In the genomic region with DNA sequence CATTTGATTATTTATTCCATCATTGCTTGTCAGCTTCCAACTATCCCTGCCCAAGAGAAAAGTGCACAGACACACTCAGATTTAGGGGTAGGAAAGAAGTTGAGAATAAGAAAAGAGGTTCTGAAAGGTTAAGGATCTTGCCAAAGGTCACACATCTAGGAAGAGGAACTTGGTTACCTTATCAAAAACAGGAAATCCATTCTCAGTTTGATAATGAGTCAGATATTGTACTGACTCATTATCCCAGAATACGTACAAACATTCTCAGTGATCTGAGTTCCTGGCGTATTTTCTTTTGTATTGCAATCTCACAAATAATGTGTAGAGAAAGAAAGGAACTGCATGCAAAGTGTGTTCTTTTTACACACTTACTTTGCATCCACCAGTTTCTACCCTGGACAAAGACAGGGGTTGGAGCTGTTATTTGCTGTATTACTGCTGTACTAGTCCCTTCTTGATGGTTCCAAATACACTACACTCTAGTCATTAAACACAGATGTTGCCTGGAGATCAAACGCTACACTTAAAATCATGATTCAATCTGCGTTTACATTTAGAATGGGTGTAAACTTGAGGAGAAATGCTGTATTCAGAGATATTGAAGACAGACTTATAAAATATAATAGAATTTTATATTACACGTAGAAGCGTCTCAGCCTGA, we compare ENCODE assay signal across 14 cellular contexts.
A peak's percentile ranks its signal among the peaks of the same experiment; 100 is the strongest.
DNase-seq lines count a peak whose midpoint lies in the region; ATAC-seq, FAIRE-seq and TF ChIP-seq lines count a peak whose summit lies in the region.
"Had no signal": no experiment of that assay in that cellular context is flagged by ENCODE, and none has a peak within 500 bp of the region (broad histone marks: within the 10 kb centered on the region; RNA-seq: fewer than 3 reads in every experiment).

No MANE protein-coding gene starts in this region.

- H3K4me3 ChIP-seq in astrocyte (ENCODE audit: insufficient read depth, low read depth, low read length): no peak overlapping the region
- no peak overlapping the region for H3K4me3 ChIP-seq in CD4-positive, alpha-beta memory T cell (ENCODE audit: low read length in 2 of 2)
- H3K4me3 ChIP-seq: PC-9, testis had no signal

- CTCF ChIA-PET in CD4-positive, alpha-beta memory T cell (lab: Charles Lee; ENCODE audit: partially characterized antibody): no interaction called here

- no peaks in the 10 kb centered on the region for H3K4me1 Mint-ChIP-seq in astrocyte (ENCODE audit: low read depth, unreplicated experiment)
- peaks cover 0 to 2% (median 0%) of the 10 kb centered on the region in 4 donors for H3K4me1 Mint-ChIP-seq in CD4-positive, alpha-beta memory T cell

- H3K9me3 Mint-ChIP-seq in astrocyte (ENCODE audit: unreplicated experiment): no peaks in the 10 kb centered on the region
- H3K9me3 Mint-ChIP-seq in CD4-positive, alpha-beta memory T cell: peaks cover 0 to 2% (median 0%) of the 10 kb centered on the region in 8 donors

- no peak for ATAC-seq in HG03354 (IDR thresholded peaks at IDR 0.05; ENCODE audit: poor library complexity, severe bottlenecking, unreplicated experiment)

- no peak for FAIRE-seq in astrocyte (lab: Jason Lieb, UNC)

- H3K27me3 Mint-ChIP-seq in astrocyte (ENCODE audit: low read depth, unreplicated experiment): no peaks in the 10 kb centered on the region
- no peaks in the 10 kb centered on the region for H3K27me3 Mint-ChIP-seq in CD4-positive, alpha-beta memory T cell

- no peaks in the 10 kb centered on the region for H3K36me3 ChIP-seq in astrocyte (ENCODE audit: insufficient read depth, low read length)
- no peaks in the 10 kb centered on the region for H3K36me3 ChIP-seq in CD4-positive, alpha-beta memory T cell (ENCODE audit: insufficient read depth, low read length)

- POLR2A ChIA-PET in CD4-positive, alpha-beta memory T cell (lab: Charles Lee; ENCODE audit: partially characterized antibody): no interaction called here

- DNase-seq in CD1c-positive myeloid dendritic cell (ENCODE audit: extremely low spot score) (peak; percentile 89), LHCN-M2 (ENCODE audit: low read depth) (peak; percentile 30), astrocyte (ENCODE audit: low read depth) (peak; percentile 52), kidney tubule cell (ENCODE audit: low spot score) (peak; percentile 31), EL (no peak)
- no peak for DNase-seq in CD4-positive, alpha-beta memory T cell
- DNase-seq in stimulated activated CD4-positive, alpha-beta T cell treated with anti-CD3 and anti-CD28 coated beads, Interleukin-12 subunit alpha, Interleukin-12 subunit beta, amount 100 ng/mL, for 4 hours: no peak
- DNase-seq: Karpas-422; NCI-H1694; NCI-H446; PC-9; stimulated activated CD4-positive, alpha-beta T cell treated with anti-CD3 and anti-CD28 coated beads, Interleukin-2, amount 100 ng/mL, for 24 hours; testis had no signal

- H3K27me3 ChIP-seq in astrocyte (ENCODE audit: insufficient read depth, low read length): no peaks in the 10 kb centered on the region
- H3K27me3 ChIP-seq in CD4-positive, alpha-beta memory T cell (ENCODE audit: insufficient read depth, low read length): no peaks in the 10 kb centered on the region
- H3K27me3 ChIP-seq: testis had no signal

- TF ChIP-seq CTCF in astrocyte (IDR thresholded peaks at IDR 0.05; ENCODE audit: insufficient read depth, low read depth, low read length): no peak

- no peaks in the 10 kb centered on the region for H3K79me2 ChIP-seq in astrocyte (ENCODE audit: insufficient read depth, low read length)

- peak overlapping the region; percentile 25 for H3K9ac ChIP-seq in astrocyte (ENCODE audit: low read length)

- H4K20me1 ChIP-seq in astrocyte (ENCODE audit: insufficient read depth, low read length): no peaks in the 10 kb centered on the region

- no peaks in the 10 kb centered on the region for H3K9me3 ChIP-seq in astrocyte (ENCODE audit: insufficient read depth, low read depth, low read length)
- no peaks in the 10 kb centered on the region for H3K9me3 ChIP-seq in CD4-positive, alpha-beta memory T cell (ENCODE audit: control insufficient read depth in 1 of 2, low read length in 2 of 2)
- H3K9me3 ChIP-seq: testis had no signal

- H3K27ac ChIP-seq in astrocyte (ENCODE audit: low read depth, low read length): peak overlapping the region; percentile 29
- H3K27ac ChIP-seq in CD4-positive, alpha-beta memory T cell (ENCODE audit: low read depth, low read length): no peak overlapping the region
- H3K27ac ChIP-seq: PC-9, testis had no signal

- no peaks in the 10 kb centered on the region for H3K36me3 Mint-ChIP-seq in astrocyte (ENCODE audit: low read depth, unreplicated experiment)
- H3K36me3 Mint-ChIP-seq in CD4-positive, alpha-beta memory T cell: no peaks in the 10 kb centered on the region

- H2AFZ ChIP-seq in astrocyte (ENCODE audit: low read depth, low read length): peak overlapping the region; percentile 32
- H2AFZ ChIP-seq: PC-9 had no signal

- H3K4me1 ChIP-seq in astrocyte (ENCODE audit: insufficient read depth, low read length): peaks cover 15% of the 10 kb centered on the region
- H3K4me1 ChIP-seq in CD4-positive, alpha-beta memory T cell (ENCODE audit: insufficient read depth, low read length): no peaks in the 10 kb centered on the region

- H3K4me2 ChIP-seq in astrocyte (ENCODE audit: low read length): peak overlapping the region; percentile 69
- H3K4me2 ChIP-seq: PC-9 had no signal

- H3K4me3 Mint-ChIP-seq in astrocyte (ENCODE audit: unreplicated experiment): no peak overlapping the region
- H3K4me3 Mint-ChIP-seq in CD4-positive, alpha-beta memory T cell: no peak overlapping the region

- H3K27ac Mint-ChIP-seq in astrocyte (ENCODE audit: unreplicated experiment): no peak overlapping the region
- H3K27ac Mint-ChIP-seq in CD4-positive, alpha-beta memory T cell: no peak overlapping the region

- intact Hi-C loops in CD4-positive, alpha-beta memory T cell (cut with micrococcal nuclease): no loop called here

Comparison
In these comparisons a context has a peak if more than half of its experiments do, and no peak if none do; other contexts are left out.
1. DNase-seq: peak in CD1c-positive myeloid dendritic cell (single experiment), LHCN-M2 (single experiment), astrocyte (single experiment) and kidney tubule cell (single experiment); none in CD4-positive, alpha-beta memory T cell (0 of 5), EL (single experiment) and stimulated activated CD4-positive, alpha-beta T cell treated with anti-CD3 and anti-CD28 coated beads, Interleukin-12 subunit alpha, Interleukin-12 subunit beta, amount 100 ng/mL, for 4 hours (single experiment).